In genomic region chr22:50274311-50274710, GRCh38 we compare ENCODE assay signal across 8 cellular contexts. TPM values are rescaled to one million over a fixed set of nuclear protein-coding genes. Genes with fewer than 3 reads are reported as not detected.
DNase-seq lines count a peak whose midpoint lies in the region; ATAC-seq and TF ChIP-seq lines count a peak whose summit lies in the region.

No MANE protein-coding gene starts in this region.

- H3K9ac ChIP-seq in DND-41 (ENCODE audit: low read depth, low read length) (no peak overlapping the region), endodermal cell (ENCODE audit: extremely low read depth, low read length, poor library complexity, severe bottlenecking) (no peak overlapping the region)

- H3K4me1 Mint-ChIP-seq in T-helper 17 cell (peaks cover 5% of the 10 kb centered on the region), endodermal cell (no peaks in the 10 kb centered on the region), nephron progenitor cell (peaks cover 25% of the 10 kb centered on the region)

- DNase-seq in DND-41 (peak; percentile 57), HuH-7.5 (ENCODE audit: low spot score) (peak; percentile 89), T-helper 17 cell (no peak), endodermal cell (peak; percentile 73), nephron progenitor cell (peak; percentile 47), KG1 (lab: John Stamatoyannopoulos, UW) (no peak), vagina (ENCODE audit: extremely low spot score in 2 of 2) (no peak)

- peaks cover 6% of the 10 kb centered on the region; the same call in 1 of the 2 replicates for H4K20me1 ChIP-seq in DND-41 (ENCODE audit: insufficient read depth, low read length)

- no peaks in the 10 kb centered on the region for H3K9me3 ChIP-seq in DND-41 (ENCODE audit: insufficient read depth, low read length, severe bottlenecking)
- H3K9me3 ChIP-seq in T-helper 17 cell (ENCODE audit: control insufficient read depth, low read length, poor library complexity, severe bottlenecking), result no peaks in the 10 kb centered on the region
- H3K9me3 ChIP-seq in endodermal cell (ENCODE audit: control insufficient read depth, low read length), result peaks cover 4% of the 10 kb centered on the region
- no peaks in the 10 kb centered on the region for H3K9me3 ChIP-seq in vagina

- peaks cover 15% of the 10 kb centered on the region for H3K27me3 ChIP-seq in DND-41 (ENCODE audit: insufficient read depth, low read length, poor library complexity)
- H3K27me3 ChIP-seq in endodermal cell (ENCODE audit: control insufficient read depth, insufficient read depth, low read length, poor library complexity, severe bottlenecking), result peaks cover 20% of the 10 kb centered on the region
- no peaks in the 10 kb centered on the region for H3K27me3 ChIP-seq in vagina

- TF ChIP-seq CTCF in DND-41 (IDR thresholded peaks at IDR 0.05; ENCODE audit: borderline replicate concordance, extremely low read depth, low read length, poor library complexity, severe bottlenecking), result peak; percentile 58
- peak; percentile 61 for TF ChIP-seq CTCF in endodermal cell (conservative IDR thresholded peaks at IDR 0.05)
- peak; percentile 12 for TF ChIP-seq CTCF in nephron progenitor cell (IDR thresholded peaks at IDR 0.05)
- no peak for TF ChIP-seq CTCF in vagina (IDR thresholded peaks at IDR 0.05)

- peaks cover 7% of the 10 kb centered on the region for H3K9me3 Mint-ChIP-seq in endodermal cell
- H3K9me3 Mint-ChIP-seq in nephron progenitor cell, result no peaks in the 10 kb centered on the region

- H3K4me2 ChIP-seq in DND-41 (ENCODE audit: insufficient read depth, low read length), result no peak overlapping the region

- WGBS in endodermal cell (ENCODE audit: insufficient coverage in 1 of 2, insufficient read length in 1 of 2), 2 experiments, result 71 to 92% methylated on average over 2 to 4 of the region's 7 CpGs

- H3K36me3 ChIP-seq in DND-41 (ENCODE audit: insufficient read depth, low read length) (no peaks in the 10 kb centered on the region), endodermal cell (ENCODE audit: control insufficient read depth, insufficient read depth, low read length) (peaks cover 11% of the 10 kb centered on the region), vagina (peaks cover 3 to 39% of the 10 kb centered on the region in 2 donors)

- peak; percentile 33 for ATAC-seq in DND-41 (ENCODE audit: insufficient read depth, low read depth)
- ATAC-seq in T-helper 17 cell, result no peak
- ATAC-seq in HG03039 (IDR thresholded peaks at IDR 0.05; ENCODE audit: unreplicated experiment), result no peak

- no peak overlapping the region for H2AFZ ChIP-seq in DND-41 (ENCODE audit: low read depth, low read length)

- no peaks in the 10 kb centered on the region for H3K27me3 Mint-ChIP-seq in T-helper 17 cell
- H3K27me3 Mint-ChIP-seq in endodermal cell (ENCODE audit: insufficient read depth), result peaks cover 24% of the 10 kb centered on the region
- peaks cover 18% of the 10 kb centered on the region for H3K27me3 Mint-ChIP-seq in nephron progenitor cell (ENCODE audit: low read depth, poor library complexity)

- H3K79me2 ChIP-seq in DND-41 (ENCODE audit: insufficient read depth, low read length), result no peaks in the 10 kb centered on the region

- H3K4me3 ChIP-seq in DND-41 (ENCODE audit: low read depth in 1 of 2, low read length in 2 of 2) (no peak overlapping the region), endodermal cell (ENCODE audit: low read length) (no peak overlapping the region), vagina (no peak overlapping the region)

- H3K27ac ChIP-seq in DND-41 (ENCODE audit: low read length), result no peak overlapping the region
- no peak overlapping the region for H3K27ac ChIP-seq in endodermal cell (ENCODE audit: low read depth, low read length)
- no peak overlapping the region for H3K27ac ChIP-seq in vagina

- no peak overlapping the region for H3K27ac Mint-ChIP-seq in T-helper 17 cell
- no peak overlapping the region for H3K27ac Mint-ChIP-seq in endodermal cell
- H3K27ac Mint-ChIP-seq in nephron progenitor cell, result no peak overlapping the region

- TF ChIP-seq POLR2A in vagina (IDR thresholded peaks at IDR 0.05), result no peak

- H3K4me3 Mint-ChIP-seq in T-helper 17 cell (peak overlapping the region; percentile 75), endodermal cell (no peak overlapping the region), nephron progenitor cell (no peak overlapping the region)

- H3K36me3 Mint-ChIP-seq in T-helper 17 cell (ENCODE audit: low read depth) (no peaks in the 10 kb centered on the region), endodermal cell (ENCODE audit: low read depth) (peaks cover 33% of the 10 kb centered on the region), nephron progenitor cell (ENCODE audit: low read depth) (peaks cover 34% of the 10 kb centered on the region)

- H3K4me1 ChIP-seq in DND-41 (ENCODE audit: insufficient read depth, low read length) (peaks cover 23% of the 10 kb centered on the region), endodermal cell (ENCODE audit: control insufficient read depth, insufficient read depth, low read length) (peaks cover 5% of the 10 kb centered on the region), vagina (peaks cover 34% of the 10 kb centered on the region)

- intact Hi-C loops in vagina (cut with DNase I), result loop anchor here (5.0 kb wide), 1 partner anchor 53 kb away; the partner anchor contains the start of gene DENND6B

RNA-seq across cellular contexts. Expression of gene MAPK11, which starts 4.1 kb away (rescaled TPM):
- total RNA-seq in T-helper 17 cell (10 to 100 TPM; 13.2 to 14.4 TPM), endodermal cell (under 1 TPM; 0.33 to 0.40 TPM), vagina (7.4 TPM)
- 8.8 TPM for polyA plus RNA-seq in endodermal cell (2013, experiment 1 of 2)
- polyA plus RNA-seq in endodermal cell (2013, experiment 2 of 2), result 8.3 TPM

RNA-seq across cellular contexts. Expression of gene MAPK12, which starts 12.8 kb away (rescaled TPM):
- 1 to 10 TPM; 1.7 to 1.9 TPM for total RNA-seq in T-helper 17 cell
- total RNA-seq in endodermal cell, result 10 to 100 TPM; 46.5 to 57.0 TPM
- polyA plus RNA-seq in endodermal cell (2013, experiment 1 of 2), result 14.6 TPM
- 13.5 TPM for polyA plus RNA-seq in endodermal cell (2013, experiment 2 of 2)
- 15.0 TPM for total RNA-seq in vagina

RNA-seq across cellular contexts. Expression of gene HDAC10, which starts 23.2 kb away (rescaled TPM):
- total RNA-seq in T-helper 17 cell (100 to 1,000 TPM in 1 of 2 donors, 10 to 100 TPM in 1; 95.5 to 105 TPM), endodermal cell (10 to 100 TPM; 57.2 to 62.8 TPM), vagina (29.2 TPM)
- 33.2 TPM for polyA plus RNA-seq in endodermal cell (2013, experiment 1 of 2)
- 25.5 TPM for polyA plus RNA-seq in endodermal cell (2013, experiment 2 of 2)

RNA-seq across cellular contexts. Expression of gene TUBGCP6, which starts 29.5 kb away (rescaled TPM):
- total RNA-seq in T-helper 17 cell (100 to 1,000 TPM; 110 to 122 TPM), endodermal cell (10 to 100 TPM; 43.7 to 46.0 TPM), vagina (45.4 TPM)
- polyA plus RNA-seq in endodermal cell (2013, experiment 1 of 2), result 39.7 TPM
- 35.7 TPM for polyA plus RNA-seq in endodermal cell (2013, experiment 2 of 2)

RNA-seq across cellular contexts. Expression of gene PLXNB2, which starts 33.1 kb away (rescaled TPM):
- total RNA-seq in T-helper 17 cell (1 to 10 TPM; 3.0 to 7.6 TPM), endodermal cell (10 to 100 TPM; 94.7 to 97.7 TPM), vagina (180 TPM)
- 108 TPM for polyA plus RNA-seq in endodermal cell (2013, experiment 1 of 2)
- 109 TPM for polyA plus RNA-seq in endodermal cell (2013, experiment 2 of 2)

Comparison
In these comparisons a context has a peak if more than half of its experiments do, and no peak if none do; other contexts are left out.
1. DNase-seq: peak in DND-41 (single experiment), HuH-7.5 (single experiment), endodermal cell (single experiment) and nephron progenitor cell (single experiment); none in T-helper 17 cell (0 of 3), KG1 (single experiment) and vagina (0 of 2).
2. CTCF ChIP-seq: peak in DND-41 (single experiment), endodermal cell (single experiment) and nephron progenitor cell (single experiment); none in vagina (0 of 3).